In the genomic region with DNA sequence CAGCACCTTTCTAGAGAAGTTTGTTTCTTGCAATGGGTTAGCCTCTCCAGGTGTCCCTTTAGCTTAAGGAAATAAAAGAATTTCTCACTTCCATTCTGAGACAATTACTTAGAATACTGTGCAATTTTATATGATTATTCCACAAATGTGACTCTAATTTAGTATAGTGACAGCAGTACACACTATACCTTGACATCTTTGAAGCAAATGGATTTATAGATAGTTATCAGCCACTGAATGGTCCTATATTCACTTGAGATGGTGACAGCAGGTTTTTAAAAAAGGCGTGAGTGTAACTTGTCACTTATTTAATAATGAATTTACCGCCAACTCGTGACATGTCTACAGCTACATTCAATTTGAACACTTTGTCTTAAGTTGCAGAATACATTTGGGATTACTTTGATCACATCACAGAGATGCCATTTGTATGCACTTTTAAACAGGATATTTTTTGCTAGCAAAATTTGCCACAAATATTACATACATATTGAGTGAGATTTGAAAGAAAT, we compare ENCODE assay signal across 21 cellular contexts.
A peak's percentile ranks its signal among the peaks of the same experiment; 100 is the strongest.
DNase-seq lines count a peak whose midpoint lies in the region; ATAC-seq and TF ChIP-seq lines count a peak whose summit lies in the region.
"Had no signal": no experiment of that assay in that cellular context is flagged by ENCODE, and none has a peak within 500 bp of the region (broad histone marks: within the 10 kb centered on the region; RNA-seq: fewer than 3 reads in every experiment).

No MANE protein-coding gene starts in this region.

- no peak overlapping the region for H3K4me3 Mint-ChIP-seq in CD4-positive, alpha-beta T cell
- H3K4me3 Mint-ChIP-seq in T-helper 17 cell, result no peak overlapping the region
- H3K4me3 Mint-ChIP-seq: CD14-positive monocyte; CD4-positive, CD25-positive, alpha-beta regulatory T cell; CD8-positive, alpha-beta T cell had no signal

- TF ChIP-seq CTCF in CD4-positive, alpha-beta T cell (IDR thresholded peaks at IDR 0.05), result no peak
- TF ChIP-seq CTCF in neural cell (IDR thresholded peaks at IDR 0.05; ENCODE audit: poor library complexity, severe bottlenecking) (no peak), GM13976 (IDR thresholded peaks at IDR 0.05; ENCODE audit: borderline replicate concordance, control extremely low read depth, extremely low read depth, insufficient read depth, missing control alignments) (no peak), PC-3 (conservative IDR thresholded peaks at IDR 0.05; ENCODE audit: low read depth, low read length) (no peak)

- POLR2A ChIA-PET in CD4-positive, alpha-beta T cell (lab: Charles Lee), result no interaction called here
- POLR2A ChIA-PET in PC-3 (lab: Charles Lee; ENCODE audit: unreplicated experiment), result interaction anchor here (0.7 kb wide), 1 partner anchor 94 kb away, joined by 3 read pairs; no protein-coding TSS in a partner anchor

- no peaks in the 10 kb centered on the region for H3K9me3 ChIP-seq in CD4-positive, alpha-beta T cell (ENCODE audit: control insufficient read depth, low read length)
- H3K9me3 ChIP-seq in T-helper 17 cell (ENCODE audit: control insufficient read depth, low read length, poor library complexity, severe bottlenecking) (no peaks in the 10 kb centered on the region), neural cell (ENCODE audit: low read length) (no peaks in the 10 kb centered on the region), PC-3 (ENCODE audit: low read length) (no peaks in the 10 kb centered on the region)
- H3K9me3 ChIP-seq: A549, BE2C, BLaER1, Caco-2 had no signal

- no peak overlapping the region for H2AFZ ChIP-seq in neural cell (ENCODE audit: low read depth, low read length)
- no peak overlapping the region for H2AFZ ChIP-seq in PC-3 (ENCODE audit: low read length)

- H4K20me1 ChIP-seq in neural cell (ENCODE audit: insufficient read depth) (no peaks in the 10 kb centered on the region), PC-3 (ENCODE audit: low read length) (no peaks in the 10 kb centered on the region)
- H4K20me1 ChIP-seq: BLaER1 had no signal

- H3K36me3 Mint-ChIP-seq in CD4-positive, alpha-beta T cell (ENCODE audit: low read depth), result peaks cover 86% of the 10 kb centered on the region
- peaks cover 5% of the 10 kb centered on the region for H3K36me3 Mint-ChIP-seq in T-helper 17 cell (ENCODE audit: low read depth)

- no peak for TF ChIP-seq RAD21 in neural cell (conservative IDR thresholded peaks at IDR 0.05)

- no peak overlapping the region for H3K4me3 ChIP-seq in neural cell (ENCODE audit: low read length)
- H3K4me3 ChIP-seq in PC-3 (ENCODE audit: low read length), result no peak overlapping the region
- H3K4me3 ChIP-seq: A549, BLaER1 had no signal

- peaks cover 48% of the 10 kb centered on the region for H3K4me1 Mint-ChIP-seq in CD4-positive, alpha-beta T cell (ENCODE audit: low read depth)
- H3K4me1 Mint-ChIP-seq in T-helper 17 cell, result peaks cover 26% of the 10 kb centered on the region

- no TSS peak for BruUV-seq in PC-3 (replicated peaks; lab: Mats Ljungman, UMichigan)

- no peaks in the 10 kb centered on the region for H3K27me3 ChIP-seq in CD4-positive, alpha-beta T cell (ENCODE audit: control insufficient read depth, insufficient read depth, low read length)
- no peaks in the 10 kb centered on the region for H3K27me3 ChIP-seq in neural cell (ENCODE audit: insufficient read depth, low read depth, low read length)
- no peaks in the 10 kb centered on the region for H3K27me3 ChIP-seq in PC-3 (ENCODE audit: low read length)
- H3K27me3 ChIP-seq: BE2C, BLaER1 had no signal

- peak; percentile 97 for TF ChIP-seq EP300 in neural cell (conservative IDR thresholded peaks at IDR 0.05; ENCODE audit: poor library complexity, severe bottlenecking)

- H3K9me3 Mint-ChIP-seq in CD4-positive, alpha-beta T cell, result no peaks in the 10 kb centered on the region
- H3K9me3 Mint-ChIP-seq: CD14-positive monocyte; CD4-positive, CD25-positive, alpha-beta regulatory T cell; CD8-positive, alpha-beta T cell had no signal

- H3K36me3 ChIP-seq in neural cell (ENCODE audit: insufficient read depth, low read length) (no peaks in the 10 kb centered on the region), PC-3 (ENCODE audit: low read depth, low read length) (peaks cover 7% of the 10 kb centered on the region; the same call in 1 of the 2 replicates)
- H3K36me3 ChIP-seq: BE2C had no signal

- no peaks in the 10 kb centered on the region for H3K27me3 Mint-ChIP-seq in CD4-positive, alpha-beta T cell
- no peaks in the 10 kb centered on the region for H3K27me3 Mint-ChIP-seq in T-helper 17 cell
- H3K27me3 Mint-ChIP-seq: CD4-positive, CD25-positive, alpha-beta regulatory T cell had no signal

- peaks cover 18% of the 10 kb centered on the region for H3K4me1 ChIP-seq in PC-3 (ENCODE audit: insufficient read depth, low read length)
- H3K4me1 ChIP-seq: BLaER1 had no signal

- no peak for DNase-seq in CD4-positive, alpha-beta T cell
- DNase-seq in T-helper 17 cell (no peak), putamen (ENCODE audit: low spot score) (peak; percentile 39), GM13976 (ENCODE audit: low spot score) (no peak), hippocampal formation (lab: John Stamatoyannopoulos, UW) (no peak), PC-3 (no peak), NCI-H526 treated with DMSO at 0.1 percent for 48 hours (lab: John Stamatoyannopoulos, UW) (no peak)
- DNase-seq: ACHN; BE2C; C1 segment of cervical spinal cord; Caco-2; Calu3; CD4-positive, CD25-positive, alpha-beta regulatory T cell; CD8-positive, alpha-beta T cell; DMS79 treated with DMSO at 0.1 percent for 48 hours; GF-D8 had no signal

- ATAC-seq in CD4-positive, alpha-beta T cell (ENCODE audit: poor library complexity), result no peak
- ATAC-seq in T-helper 17 cell, result no peak
- ATAC-seq in PC-3, result no peak
- ATAC-seq: A549; CD8-positive, alpha-beta T cell had no signal

- no peak overlapping the region for H3K27ac ChIP-seq in CD4-positive, alpha-beta T cell (ENCODE audit: low read depth, low read length)
- peak overlapping the region; percentile 12 for H3K27ac ChIP-seq in neural cell (ENCODE audit: low read length)
- H3K27ac ChIP-seq in PC-3 (ENCODE audit: low read length), result no peak overlapping the region
- H3K27ac ChIP-seq: 22Rv1, A549, BLaER1 had no signal

- H3F3A ChIP-seq in neural cell (ENCODE audit: insufficient read depth, low read length, poor library complexity, severe bottlenecking) (no peaks in the 10 kb centered on the region), PC-3 (ENCODE audit: low read length, unreplicated experiment) (no peaks in the 10 kb centered on the region)

- peak overlapping the region; percentile 35 for H3K27ac Mint-ChIP-seq in CD4-positive, alpha-beta T cell
- H3K27ac Mint-ChIP-seq in T-helper 17 cell, result peak overlapping the region; percentile 46
- H3K27ac Mint-ChIP-seq: CD14-positive monocyte had no signal

- H3K4me2 ChIP-seq in neural cell (ENCODE audit: low read length), result no peak overlapping the region
- H3K4me2 ChIP-seq in PC-3 (ENCODE audit: low read length), result no peak overlapping the region
- H3K4me2 ChIP-seq: A549, BLaER1 had no signal

- in situ Hi-C loops in GM13976 (cut with MboI; ENCODE audit: low sequenced_read_pairs, unreplicated experiment), result no loop called here

- CTCF ChIA-PET in CD4-positive, alpha-beta T cell (lab: Charles Lee), result interaction anchor here (2.3 kb wide), 1 partner anchor 8 kb away, joined by 5 read pairs; no protein-coding TSS in a partner anchor
- CTCF ChIA-PET in PC-3 (lab: Charles Lee), result no interaction called here

- no peaks in the 10 kb centered on the region for H3K9me2 ChIP-seq in neural cell (ENCODE audit: insufficient read depth, low read length)
- no peaks in the 10 kb centered on the region for H3K9me2 ChIP-seq in PC-3 (replicated peaks; ENCODE audit: low read length)

- intact Hi-C loops in CD4-positive, alpha-beta T cell (cut with DNase I, micrococcal nuclease), result no loop called here
- intact Hi-C loops in PC-3 (cut with micrococcal nuclease), result no loop called here

- H3K79me2 ChIP-seq in neural cell (replicated peaks; ENCODE audit: insufficient read depth, low read length) (no peaks in the 10 kb centered on the region), PC-3 (ENCODE audit: low read length) (peaks cover 7% of the 10 kb centered on the region; the same call in 1 of the 2 replicates)

- H3K9ac ChIP-seq in neural cell (ENCODE audit: low read length), result no peak overlapping the region
- no peak overlapping the region for H3K9ac ChIP-seq in PC-3 (ENCODE audit: low read length)
- H3K9ac ChIP-seq: BLaER1 had no signal

TF ChIP-seq in neural cell, 6 proteins besides CTCF, POLR2A, EP300 and RAD21:
- TF ChIP-seq, protein P1, sequence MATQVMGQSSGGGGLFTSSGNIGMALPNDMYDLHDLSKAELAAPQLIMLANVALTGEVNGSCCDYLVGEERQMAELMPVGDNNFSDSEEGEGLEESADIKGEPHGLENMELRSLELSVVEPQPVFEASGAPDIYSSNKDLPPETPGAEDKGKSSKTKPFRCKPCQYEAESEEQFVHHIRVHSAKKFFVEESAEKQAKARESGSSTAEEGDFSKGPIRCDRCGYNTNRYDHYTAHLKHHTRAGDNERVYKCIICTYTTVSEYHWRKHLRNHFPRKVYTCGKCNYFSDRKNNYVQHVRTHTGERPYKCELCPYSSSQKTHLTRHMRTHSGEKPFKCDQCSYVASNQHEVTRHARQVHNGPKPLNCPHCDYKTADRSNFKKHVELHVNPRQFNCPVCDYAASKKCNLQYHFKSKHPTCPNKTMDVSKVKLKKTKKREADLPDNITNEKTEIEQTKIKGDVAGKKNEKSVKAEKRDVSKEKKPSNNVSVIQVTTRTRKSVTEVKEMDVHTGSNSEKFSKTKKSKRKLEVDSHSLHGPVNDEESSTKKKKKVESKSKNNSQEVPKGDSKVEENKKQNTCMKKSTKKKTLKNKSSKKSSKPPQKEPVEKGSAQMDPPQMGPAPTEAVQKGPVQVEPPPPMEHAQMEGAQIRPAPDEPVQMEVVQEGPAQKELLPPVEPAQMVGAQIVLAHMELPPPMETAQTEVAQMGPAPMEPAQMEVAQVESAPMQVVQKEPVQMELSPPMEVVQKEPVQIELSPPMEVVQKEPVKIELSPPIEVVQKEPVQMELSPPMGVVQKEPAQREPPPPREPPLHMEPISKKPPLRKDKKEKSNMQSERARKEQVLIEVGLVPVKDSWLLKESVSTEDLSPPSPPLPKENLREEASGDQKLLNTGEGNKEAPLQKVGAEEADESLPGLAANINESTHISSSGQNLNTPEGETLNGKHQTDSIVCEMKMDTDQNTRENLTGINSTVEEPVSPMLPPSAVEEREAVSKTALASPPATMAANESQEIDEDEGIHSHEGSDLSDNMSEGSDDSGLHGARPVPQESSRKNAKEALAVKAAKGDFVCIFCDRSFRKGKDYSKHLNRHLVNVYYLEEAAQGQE (IDR thresholded peaks at IDR 0.05; ENCODE audit: borderline replicate concordance), result peak; percentile 54
- TF ChIP-seq SMC3 (conservative IDR thresholded peaks at IDR 0.05; ENCODE audit: poor library complexity), result no peak
- TF ChIP-seq POLR2AphosphoS5 (IDR thresholded peaks at IDR 0.05), result peak; percentile 92
